ENCODE assay signal across 11 cellular contexts in the genomic region with DNA sequence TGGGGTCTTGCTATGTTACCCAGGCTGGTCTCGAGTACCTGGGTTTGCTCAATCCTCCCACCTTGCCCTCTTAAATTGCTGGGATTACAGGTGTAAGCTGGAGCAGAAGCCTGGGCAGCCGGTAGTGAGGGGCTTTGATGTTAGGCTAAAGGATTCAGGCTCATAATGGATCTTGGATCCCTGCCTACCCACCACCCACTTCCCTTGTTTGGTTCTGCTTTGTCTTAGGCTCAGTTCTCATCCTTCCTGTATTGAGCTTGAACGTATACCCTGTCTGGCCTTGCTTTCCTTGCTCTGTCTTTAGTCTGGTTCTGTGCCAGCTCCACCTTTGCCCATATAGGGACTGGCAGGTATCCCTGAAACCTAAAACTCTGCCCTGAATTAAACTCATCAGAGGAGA. TPM values are rescaled to one million over a fixed set of nuclear protein-coding genes. Genes with fewer than 3 reads are reported as not detected.
A peak's percentile ranks its signal among the peaks of the same experiment; 100 is the strongest.
DNase-seq lines count a peak whose midpoint lies in the region; ATAC-seq and TF ChIP-seq lines count a peak whose summit lies in the region.
"Had no signal": no experiment of that assay in that cellular context is flagged by ENCODE, and none has a peak within 500 bp of the region (broad histone marks: within the 10 kb centered on the region; RNA-seq: fewer than 3 reads in every experiment).

No MANE protein-coding gene starts in this region.

- H3K4me3 ChIP-seq in A673 (ENCODE audit: low read depth, low read length, poor library complexity, severe bottlenecking) (no peak overlapping the region), PC-3 (ENCODE audit: low read length) (0 out of 2 replicates have a peak overlapping the region, but pooled peaks have one; percentile 14), endodermal cell (ENCODE audit: low read length) (no peak overlapping the region), aorta (ENCODE audit: low read length in 2 of 2) (no peak overlapping the region)

- CTCF ChIA-PET in A673 (lab: Charles Lee), result no interaction called here
- CTCF ChIA-PET in Calu3 (lab: Charles Lee), result interaction anchor here (0.6 to 1.0 kb wide), 2 partner anchors 11 to 179 kb away, joined by 3 to 5 read pairs; no protein-coding TSS in a partner anchor
- CTCF ChIA-PET in PC-3 (lab: Charles Lee), result no interaction called here

- POLR2A ChIA-PET in A673 (lab: Charles Lee; ENCODE audit: low non-redundant PET) (no interaction called here), PC-3 (lab: Charles Lee; ENCODE audit: unreplicated experiment) (no interaction called here)

- H3K27ac Mint-ChIP-seq in Calu3 (ENCODE audit: unreplicated experiment) (no peak overlapping the region), endodermal cell (no peak overlapping the region)

- no peak overlapping the region for H2AFZ ChIP-seq in PC-3 (ENCODE audit: low read length)

- H3K4me3 Mint-ChIP-seq in Calu3 (ENCODE audit: low read depth, unreplicated experiment), result peak overlapping the region; percentile 94
- peak overlapping the region; percentile 95 for H3K4me3 Mint-ChIP-seq in endodermal cell

- no peaks in the 10 kb centered on the region for H3F3A ChIP-seq in PC-3 (ENCODE audit: low read length, unreplicated experiment)

- no peaks in the 10 kb centered on the region for H4K20me1 ChIP-seq in PC-3 (ENCODE audit: low read length)

- H3K9ac ChIP-seq in PC-3 (ENCODE audit: low read length) (no peak overlapping the region; the same call in 1 of the 2 replicates), endodermal cell (ENCODE audit: extremely low read depth, low read length, poor library complexity, severe bottlenecking) (no peak overlapping the region)

- intact Hi-C loops in A673 (cut with micrococcal nuclease; ENCODE audit: unreplicated experiment) (loop anchor here (10.0 kb wide), 1 partner anchor 640 kb away; no protein-coding TSS in a partner anchor), Calu3 (cut with micrococcal nuclease; ENCODE audit: unreplicated experiment) (no loop called here), PC-3 (cut with micrococcal nuclease) (no loop called here), aorta (cut with DNase I) (no loop called here)

- H3K9me3 Mint-ChIP-seq in Calu3 (ENCODE audit: low read depth, unreplicated experiment) (no peaks in the 10 kb centered on the region), endodermal cell (no peaks in the 10 kb centered on the region)

- no peaks in the 10 kb centered on the region for H3K27me3 Mint-ChIP-seq in Calu3 (ENCODE audit: unreplicated experiment)
- no peaks in the 10 kb centered on the region for H3K27me3 Mint-ChIP-seq in endodermal cell (ENCODE audit: insufficient read depth)

- no peaks in the 10 kb centered on the region for H3K9me2 ChIP-seq in PC-3 (replicated peaks; ENCODE audit: low read length)

- H3K36me3 ChIP-seq in A673 (ENCODE audit: insufficient read depth, low read length, poor library complexity, severe bottlenecking), result no peaks in the 10 kb centered on the region
- H3K36me3 ChIP-seq in PC-3 (ENCODE audit: low read depth, low read length), result no peaks in the 10 kb centered on the region
- H3K36me3 ChIP-seq in endodermal cell (ENCODE audit: control insufficient read depth, insufficient read depth, low read length), result peaks cover 2% of the 10 kb centered on the region
- H3K36me3 ChIP-seq in aorta (ENCODE audit: control insufficient read depth in 1 of 2, insufficient read depth in 2 of 2, low read length in 1 of 2), result no peaks in the 10 kb centered on the region

- 98 to 100% methylated on average over 3 of the region's 3 CpGs for WGBS in endodermal cell (ENCODE audit: insufficient coverage in 1 of 2, insufficient read length in 1 of 2), 2 experiments
- 69 to 88% methylated on average over 3 of the region's 3 CpGs for WGBS in aorta, 2 donors

- peaks cover 18% of the 10 kb centered on the region for H3K36me3 Mint-ChIP-seq in Calu3 (ENCODE audit: insufficient read depth, unreplicated experiment)
- H3K36me3 Mint-ChIP-seq in endodermal cell (ENCODE audit: low read depth), result peaks cover 5% of the 10 kb centered on the region

- peak overlapping the region; percentile 83 for H3K4me2 ChIP-seq in PC-3 (ENCODE audit: low read length)

- TF ChIP-seq CTCF in A673 (conservative IDR thresholded peaks at IDR 0.05; ENCODE audit: low read depth, low read length), result no peak
- TF ChIP-seq CTCF in Calu3 (IDR thresholded peaks at IDR 0.05; ENCODE audit: unreplicated experiment), result no peak
- no peak for TF ChIP-seq CTCF in PC-3 (conservative IDR thresholded peaks at IDR 0.05; ENCODE audit: low read depth, low read length)
- no peak for TF ChIP-seq CTCF in endodermal cell (conservative IDR thresholded peaks at IDR 0.05)

- H3K9me3 ChIP-seq in A673 (ENCODE audit: low read depth, low read length, poor library complexity, severe bottlenecking), result no peaks in the 10 kb centered on the region
- no peaks in the 10 kb centered on the region for H3K9me3 ChIP-seq in PC-3 (ENCODE audit: low read length)
- no peaks in the 10 kb centered on the region for H3K9me3 ChIP-seq in endodermal cell (ENCODE audit: control insufficient read depth, low read length)
- H3K9me3 ChIP-seq in aorta (ENCODE audit: control insufficient read depth, low read length), result no peaks in the 10 kb centered on the region

- H3K27me3 ChIP-seq in A673 (replicated peaks; ENCODE audit: insufficient read depth, low read depth, low read length, poor library complexity) (no peaks in the 10 kb centered on the region), PC-3 (ENCODE audit: low read length) (no peaks in the 10 kb centered on the region), endodermal cell (ENCODE audit: control insufficient read depth, insufficient read depth, low read length, poor library complexity, severe bottlenecking) (no peaks in the 10 kb centered on the region), aorta (ENCODE audit: control insufficient read depth in 1 of 2, insufficient read depth in 2 of 2, low read length in 1 of 2) (no peaks in the 10 kb centered on the region)

- H3K27ac ChIP-seq in A673 (ENCODE audit: low read depth, low read length, poor library complexity, severe bottlenecking), result peak overlapping the region; percentile 95
- H3K27ac ChIP-seq in PC-3 (ENCODE audit: low read length), result peak overlapping the region; percentile 46
- H3K27ac ChIP-seq in endodermal cell (ENCODE audit: low read depth, low read length), result no peak overlapping the region
- H3K27ac ChIP-seq in aorta (ENCODE audit: low read depth in 1 of 2, low read length in 2 of 2), result no peak overlapping the region

- ATAC-seq in PC-3, result no peak
- ATAC-seq in aorta (ENCODE audit: low FRiP score), result no peak

- H3K4me1 Mint-ChIP-seq in Calu3 (ENCODE audit: low read depth, unreplicated experiment) (peaks cover 28% of the 10 kb centered on the region), endodermal cell (peaks cover 6% of the 10 kb centered on the region)

- H3K4me1 ChIP-seq in A673 (ENCODE audit: insufficient read depth, low read length, poor library complexity, severe bottlenecking), result peaks cover 32% of the 10 kb centered on the region
- H3K4me1 ChIP-seq in PC-3 (ENCODE audit: insufficient read depth, low read length), result peaks cover 25% of the 10 kb centered on the region
- peaks cover 5% of the 10 kb centered on the region for H3K4me1 ChIP-seq in endodermal cell (ENCODE audit: control insufficient read depth, insufficient read depth, low read length)
- no peaks in the 10 kb centered on the region for H3K4me1 ChIP-seq in aorta (ENCODE audit: control insufficient read depth in 1 of 2, insufficient read depth in 2 of 2, low read length in 2 of 2)

- peaks cover 22% of the 10 kb centered on the region for H3K79me2 ChIP-seq in PC-3 (ENCODE audit: low read length)

- BruUV-seq in A673 (replicated peaks; lab: Mats Ljungman, UMichigan), result no TSS peak
- no TSS peak for BruUV-seq in Calu3 (replicated peaks; lab: Mats Ljungman, UMichigan)
- no TSS peak for BruUV-seq in PC-3 (replicated peaks; lab: Mats Ljungman, UMichigan)

- no peak for DNase-seq in A673 (ENCODE audit: low spot score)
- DNase-seq in Calu3, result no peak
- DNase-seq in PC-3, result no peak
- DNase-seq in endodermal cell, result no peak
- DNase-seq in anterior cingulate cortex (lab: John Stamatoyannopoulos, UW), result no peak
- DNase-seq in inferior parietal cortex (ENCODE audit: extremely low spot score), result no peak
- DNase-seq in NCI-H748 (lab: John Stamatoyannopoulos, UW; ENCODE audit: unreplicated experiment), result no peak
- no peak for DNase-seq in aorta
- DNase-seq: DMS153; NCI-H1092; stimulated activated naive CD4-positive, alpha-beta T cell had no signal

RNA-seq across cellular contexts. Expression of a gene that starts 1.7 kb away (rescaled TPM):
- total RNA-seq in A673 (2021) (13.3 and 18.9 TPM in 2 replicates), Calu3 (2022) (23.4 and 24.4 TPM in 2 replicates), PC-3 (2014; rRNA removed) (31.0 and 31.5 TPM in 2 replicates), endodermal cell (10 to 100 TPM; 15.9 to 24.5 TPM), aorta (10 to 100 TPM in 1 of 2 donors, 1 to 10 TPM in 1; 8.2 to 16.5 TPM)
- polyA plus RNA-seq in endodermal cell (2013, experiment 1 of 2), result 9.0 TPM
- 8.2 TPM for polyA plus RNA-seq in endodermal cell (2013, experiment 2 of 2)
- polyA plus RNA-seq in aorta, result 10 to 100 TPM; 13.8 to 22.6 TPM

RNA-seq across cellular contexts. Expression of a gene that starts 29.7 kb away (rescaled TPM):
- total RNA-seq in A673 (2021) (3.8 and 5.8 TPM in 2 replicates), Calu3 (2022) (10.7 and 13.6 TPM in 2 replicates), PC-3 (2014; rRNA removed) (7.0 and 9.0 TPM in 2 replicates), endodermal cell (10 to 100 TPM; 21.9 to 33.5 TPM), aorta (1 to 10 TPM; 3.7 to 5.8 TPM)
- polyA plus RNA-seq in endodermal cell (2013, experiment 1 of 2), result 19.6 TPM
- 13.5 TPM for polyA plus RNA-seq in endodermal cell (2013, experiment 2 of 2)
- 1 to 10 TPM in 1 of 2 donors, under 1 TPM in 1; 0.64 to 9.4 TPM for polyA plus RNA-seq in aorta

Comparison
In these comparisons a context has a peak if more than half of its experiments do, and no peak if none do; other contexts are left out.
1. H3K27ac ChIP-seq: peak in A673 (single experiment) and PC-3 (single experiment); none in endodermal cell (single experiment) and aorta (0 of 2).